9 cellular contexts compared by ENCODE assay signal in genomic region chr14:58749066-58749669, GRCh38.
DNase-seq lines count a peak whose midpoint lies in the region; ATAC-seq, FAIRE-seq and TF ChIP-seq lines count a peak whose summit lies in the region.
"Had no signal": no experiment of that assay in that cellular context is flagged by ENCODE, and none has a peak within 500 bp of the region (broad histone marks: within the 10 kb centered on the region; RNA-seq: fewer than 3 reads in every experiment).

No MANE protein-coding gene starts in this region.

- H3K36me3 ChIP-seq in astrocyte (ENCODE audit: insufficient read depth, low read length) = no peaks in the 10 kb centered on the region
- no peaks in the 10 kb centered on the region for H3K36me3 ChIP-seq in mesendoderm (ENCODE audit: control insufficient read depth, insufficient read depth, low read length)

- H3K27ac Mint-ChIP-seq in astrocyte (ENCODE audit: unreplicated experiment) (peak overlapping the region; percentile 29), naive B cell (peak overlapping the region in 2 of 6 donors; percentile 72 to 83)

- H3K9ac ChIP-seq in astrocyte (ENCODE audit: low read length) = peak overlapping the region; percentile 15
- H3K9ac ChIP-seq in mesendoderm (ENCODE audit: low read length) = no peak overlapping the region

- no peak overlapping the region for H3K4me3 ChIP-seq in astrocyte (ENCODE audit: insufficient read depth, low read depth, low read length)
- no peak overlapping the region for H3K4me3 ChIP-seq in mesendoderm (ENCODE audit: low read length)

- H2BK5ac ChIP-seq in mesendoderm (ENCODE audit: low read length) = no peak overlapping the region

- H4K20me1 ChIP-seq in astrocyte (ENCODE audit: insufficient read depth, low read length) = no peaks in the 10 kb centered on the region

- no peak overlapping the region for H2AK5ac ChIP-seq in mesendoderm (ENCODE audit: low read length)

- H3K9me3 Mint-ChIP-seq in astrocyte (ENCODE audit: unreplicated experiment) = no peaks in the 10 kb centered on the region
- H3K9me3 Mint-ChIP-seq in naive B cell = no peaks in the 10 kb centered on the region
- H3K9me3 Mint-ChIP-seq: naive thymus-derived CD8-positive, alpha-beta T cell had no signal

- peak overlapping the region; percentile 60 for H3K4me2 ChIP-seq in astrocyte (ENCODE audit: low read length)
- H3K4me2 ChIP-seq in mesendoderm (ENCODE audit: low read length) = no peak overlapping the region

- no peak overlapping the region for H4K8ac ChIP-seq in mesendoderm (ENCODE audit: low read depth, low read length)

- no peak overlapping the region for H2BK15ac ChIP-seq in mesendoderm (replicated peaks; ENCODE audit: low read depth)

- WGBS in mesendoderm (ENCODE audit: extremely low coverage, insufficient coverage, low lambda C conversion rate) = no CpG with 5 or more reads among the region's 5 CpGs

- H3K18ac ChIP-seq in mesendoderm (ENCODE audit: low read length) = no peak overlapping the region

- no peaks in the 10 kb centered on the region for H3K9me3 ChIP-seq in astrocyte (ENCODE audit: insufficient read depth, low read depth, low read length)

- H3K23ac ChIP-seq in mesendoderm (ENCODE audit: low read length) = no peak overlapping the region

- no peak overlapping the region for H4K5ac ChIP-seq in mesendoderm (ENCODE audit: low read length)

- peaks cover 5% of the 10 kb centered on the region for H3K27me3 Mint-ChIP-seq in astrocyte (ENCODE audit: low read depth, unreplicated experiment)
- H3K27me3 Mint-ChIP-seq in naive B cell = no peaks in the 10 kb centered on the region

- H3K36me3 Mint-ChIP-seq in astrocyte (ENCODE audit: low read depth, unreplicated experiment) = no peaks in the 10 kb centered on the region
- no peaks in the 10 kb centered on the region for H3K36me3 Mint-ChIP-seq in naive B cell
- H3K36me3 Mint-ChIP-seq: naive thymus-derived CD8-positive, alpha-beta T cell had no signal

- H3K79me2 ChIP-seq in astrocyte (ENCODE audit: insufficient read depth, low read length) = no peaks in the 10 kb centered on the region
- no peaks in the 10 kb centered on the region for H3K79me2 ChIP-seq in mesendoderm (ENCODE audit: control insufficient read depth, insufficient read depth, low read length)

- TF ChIP-seq CTCF in astrocyte (IDR thresholded peaks at IDR 0.05; ENCODE audit: insufficient read depth, low read depth, low read length) = no peak

- H2AFZ ChIP-seq in astrocyte (ENCODE audit: low read depth, low read length) = no peak overlapping the region

- H3K79me1 ChIP-seq in mesendoderm (ENCODE audit: low read length) = no peaks in the 10 kb centered on the region

- H3K27ac ChIP-seq in astrocyte (ENCODE audit: low read depth, low read length) (peak overlapping the region; percentile 35), mesendoderm (ENCODE audit: low read depth, low read length) (no peak overlapping the region)

- H3K4me1 Mint-ChIP-seq in astrocyte (ENCODE audit: low read depth, unreplicated experiment) (peaks cover 28% of the 10 kb centered on the region), naive B cell (peaks cover 5 to 19% (median 18%) of the 10 kb centered on the region in 3 donors)

- DNase-seq in CD1c-positive myeloid dendritic cell (ENCODE audit: extremely low spot score) (peak; percentile 75), NCI-H128 (lab: John Stamatoyannopoulos, UW; ENCODE audit: unreplicated experiment) (peak; percentile 38), astrocyte (ENCODE audit: low read depth) (peak; percentile 99), naive B cell (no peak), mesendoderm (no peak)
- DNase-seq in effector CD8-positive, alpha-beta T cell (lab: John Stamatoyannopoulos, UW) = no peak

- ATAC-seq in GM18517 (IDR thresholded peaks at IDR 0.05; ENCODE audit: unreplicated experiment) (peak; percentile 83), HG02852 (IDR thresholded peaks at IDR 0.05; ENCODE audit: unreplicated experiment) (peak; percentile 86), naive B cell (ENCODE audit: low read depth in 2 of 2) (no peak)

- H3K27me3 ChIP-seq in astrocyte (ENCODE audit: insufficient read depth, low read length) = peaks cover 2% of the 10 kb centered on the region
- no peaks in the 10 kb centered on the region for H3K27me3 ChIP-seq in mesendoderm (ENCODE audit: insufficient read depth, low read length, poor library complexity)

- H2BK120ac ChIP-seq in mesendoderm (ENCODE audit: low read depth, low read length) = no peak overlapping the region

- H3K4me3 Mint-ChIP-seq in astrocyte (ENCODE audit: unreplicated experiment) = no peak overlapping the region
- peak overlapping the region in 5 of 8 donors; percentile 1 to 40 (median 18) for H3K4me3 Mint-ChIP-seq in naive B cell

- peak; percentile 99 for FAIRE-seq in astrocyte (lab: Jason Lieb, UNC)

- H3K4ac ChIP-seq in mesendoderm (ENCODE audit: low read depth, low read length) = no peak overlapping the region

- no peak overlapping the region for H3K56ac ChIP-seq in mesendoderm (ENCODE audit: low read length)

- peaks cover 44% of the 10 kb centered on the region for H3K4me1 ChIP-seq in astrocyte (ENCODE audit: insufficient read depth, low read length)
- no peaks in the 10 kb centered on the region for H3K4me1 ChIP-seq in mesendoderm (ENCODE audit: control insufficient read depth, low read depth, low read length)

Comparison
In these comparisons a context has a peak if more than half of its experiments do, and no peak if none do; other contexts are left out.
1. DNase-seq: peak in CD1c-positive myeloid dendritic cell (single experiment), NCI-H128 (single experiment) and astrocyte (single experiment); none in naive B cell (single experiment), effector CD8-positive, alpha-beta T cell (single experiment) and mesendoderm (single experiment).
2. ATAC-seq: peak in GM18517 (single experiment) and HG02852 (single experiment); none in naive B cell (0 of 2).